Comparison of ENCODE assay signal across 8 cellular contexts in the genomic region with DNA sequence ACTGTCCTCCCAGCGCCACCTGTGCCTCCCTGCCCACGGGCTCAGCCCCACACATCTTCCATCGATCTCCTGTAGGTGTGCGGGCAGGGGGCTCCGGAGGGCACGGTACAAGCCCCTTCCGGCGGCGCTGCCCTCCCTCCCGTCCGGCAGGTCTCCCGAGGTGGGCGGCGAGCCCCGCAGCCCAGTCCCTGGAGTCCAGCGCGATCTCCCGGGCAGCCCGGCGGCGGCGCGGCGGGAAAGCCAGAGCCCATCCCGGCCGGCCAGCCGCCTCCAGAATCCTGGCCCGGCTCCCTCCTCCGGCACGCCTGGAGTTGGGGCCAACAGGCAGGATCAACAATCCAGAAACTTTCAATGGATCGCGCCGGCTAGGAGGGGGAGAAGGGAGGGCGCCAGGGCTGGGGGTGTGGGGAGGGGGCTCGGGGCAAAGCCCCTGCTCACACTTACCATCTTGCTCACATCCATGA.
DNase-seq lines count a peak whose midpoint lies in the region; ATAC-seq and TF ChIP-seq lines count a peak whose summit lies in the region.

No MANE protein-coding gene starts in this region.

- H3K36me3 ChIP-seq in neuron (ENCODE audit: insufficient read depth, low read length): no peaks in the 10 kb centered on the region

- peaks cover 11% of the 10 kb centered on the region for H3K4me1 ChIP-seq in neuron (ENCODE audit: insufficient read depth, low read length)

- no peak for DNase-seq in AG10803 (ENCODE audit: low read depth)
- peak; percentile 25 for DNase-seq in HCEC 1CT
- peak; percentile 63 for DNase-seq in activated CD8-positive, alpha-beta memory T cell treated with anti-CD3 and anti-CD28 coated beads, Interleukin-2, amount 50 U/mL, for 48 hours
- peak; percentile 49 for DNase-seq in glomerular visceral epithelial cell (ENCODE audit: extremely low spot score)
- DNase-seq in activated CD4-positive, alpha-beta T cell treated with anti-CD3 and anti-CD28 coated beads, Interleukin-2, amount 50 U/mL, for 1 hour: no peak

- peak overlapping the region; percentile 64 for H3K4me3 ChIP-seq in AG10803 (ENCODE audit: low read length)
- H3K4me3 ChIP-seq in neuron (ENCODE audit: low read length): peak overlapping the region; percentile 70

- no peak for TF ChIP-seq CTCF in AG10803 (conservative IDR thresholded peaks at IDR 0.05; ENCODE audit: low read length)

- no peaks in the 10 kb centered on the region for H3K27me3 ChIP-seq in neuron (ENCODE audit: insufficient read depth, low read length)

- ATAC-seq in GM21381 (IDR thresholded peaks at IDR 0.05; ENCODE audit: unreplicated experiment) (no peak), GM18873 (IDR thresholded peaks at IDR 0.05; ENCODE audit: low FRiP score, unreplicated experiment) (no peak)

- no peaks in the 10 kb centered on the region for H3K9me3 ChIP-seq in neuron (ENCODE audit: low read length)

- peak overlapping the region; percentile 2 for H2AFZ ChIP-seq in neuron (ENCODE audit: low read depth, low read length)

Comparison
In these comparisons a context has a peak if more than half of its experiments do, and no peak if none do; other contexts are left out.
1. DNase-seq: peak in HCEC 1CT (single experiment), activated CD8-positive, alpha-beta memory T cell treated with anti-CD3 and anti-CD28 coated beads, Interleukin-2, amount 50 U/mL, for 48 hours (single experiment) and glomerular visceral epithelial cell (single experiment); none in AG10803 (single experiment) and activated CD4-positive, alpha-beta T cell treated with anti-CD3 and anti-CD28 coated beads, Interleukin-2, amount 50 U/mL, for 1 hour (single experiment).